ENCODE assay signal across 23 cellular contexts in genomic region chr12:2384029-2384386, GRCh38.
DNase-seq lines count a peak whose midpoint lies in the region; ATAC-seq, FAIRE-seq and TF ChIP-seq lines count a peak whose summit lies in the region.
"Had no signal": no experiment of that assay in that cellular context is flagged by ENCODE, and none has a peak within 500 bp of the region (broad histone marks: within the 10 kb centered on the region; RNA-seq: fewer than 3 reads in every experiment).

No MANE protein-coding gene starts in this region.

- no peaks in the 10 kb centered on the region for H3K9me3 Mint-ChIP-seq in effector memory CD8-positive, alpha-beta T cell
- H3K9me3 Mint-ChIP-seq: central memory CD8-positive, alpha-beta T cell; stimulated activated memory B cell treated with anti-CD40 and anti-IgM and Interleukin-4, amounts not matched to agents 10 μg/mL and 1 μg/mL and 100 μg/mL, for 72 hours had no signal

- peaks cover 3% of the 10 kb centered on the region for H3K36me3 Mint-ChIP-seq in effector memory CD8-positive, alpha-beta T cell (ENCODE audit: insufficient read depth)
- H3K36me3 Mint-ChIP-seq: stimulated activated memory B cell treated with anti-CD40 and anti-IgM and Interleukin-4, amounts not matched to agents 10 μg/mL and 1 μg/mL and 100 μg/mL, for 72 hours had no signal

- no peaks in the 10 kb centered on the region for H3K79me2 ChIP-seq in hepatocyte

- 89% methylated on average over 6 of the region's 6 CpGs for WGBS in hepatocyte (ENCODE audit: low lambda C conversion rate, missing lambda C conversion rate)

- no peaks in the 10 kb centered on the region for H3K4me1 Mint-ChIP-seq in effector memory CD8-positive, alpha-beta T cell (ENCODE audit: low read depth in 2 of 2)
- H3K4me1 Mint-ChIP-seq: central memory CD8-positive, alpha-beta T cell had no signal

- no peak for TF ChIP-seq CTCF in WERI-Rb-1 (IDR thresholded peaks at IDR 0.05; ENCODE audit: low read depth, low read length)
- TF ChIP-seq CTCF in hepatocyte (IDR thresholded peaks at IDR 0.05; ENCODE audit: poor library complexity) = no peak

- H3K27ac Mint-ChIP-seq in effector memory CD8-positive, alpha-beta T cell = no peak overlapping the region
- H3K27ac Mint-ChIP-seq: stimulated activated memory B cell treated with anti-CD40 and anti-IgM and Interleukin-4, amounts not matched to agents 10 μg/mL and 1 μg/mL and 100 μg/mL, for 72 hours had no signal

- no peak overlapping the region for H3K4me2 ChIP-seq in hepatocyte

- H3K4me1 ChIP-seq in hepatocyte (ENCODE audit: insufficient read depth) = peaks cover 19% of the 10 kb centered on the region
- H3K4me1 ChIP-seq in rectal smooth muscle tissue (ENCODE audit: control insufficient read depth, insufficient read depth, low read length) = peaks cover 47% of the 10 kb centered on the region

- no peak overlapping the region for H3K4me3 ChIP-seq in WERI-Rb-1 (ENCODE audit: low read depth, low read length)
- H3K4me3 ChIP-seq in hepatocyte = no peak overlapping the region
- no peak overlapping the region for H3K4me3 ChIP-seq in rectal smooth muscle tissue (ENCODE audit: low read length)
- H3K4me3 ChIP-seq: SK-N-MC had no signal

- no peak overlapping the region for H2AFZ ChIP-seq in hepatocyte

- H3K27me3 ChIP-seq in WERI-Rb-1 (ENCODE audit: insufficient read depth, low read depth, severe bottlenecking) (no peaks in the 10 kb centered on the region), hepatocyte (no peaks in the 10 kb centered on the region), rectal smooth muscle tissue (ENCODE audit: control insufficient read depth, insufficient read depth, low read length) (no peaks in the 10 kb centered on the region)
- H3K27me3 ChIP-seq: ovary, tibial nerve had no signal

- no peaks in the 10 kb centered on the region for H4K20me1 ChIP-seq in hepatocyte (ENCODE audit: insufficient read depth, poor library complexity, severe bottlenecking)

- no peak for DNase-seq in HTR-8/SVneo (ENCODE audit: insufficient read length, low spot score)
- DNase-seq in WERI-Rb-1 = no peak
- no peak for DNase-seq in hepatocyte (ENCODE audit: low spot score)
- DNase-seq in effector memory CD8-positive, alpha-beta T cell = no peak
- no peak for DNase-seq in SKM-1 treated with dmso at 0.1 percent for 144 hours (lab: John Stamatoyannopoulos, UW; ENCODE audit: unreplicated experiment)
- no peak for DNase-seq in DMS153 treated with DMSO at 0.1 percent for 48 hours (lab: John Stamatoyannopoulos, UW; ENCODE audit: unreplicated experiment)
- DNase-seq: activated CD4-positive, alpha-beta T cell treated with anti-CD3 and anti-CD28 coated beads, Interleukin-2, amount 50 U/mL, for 4 hours; activated naive CD4-positive, alpha-beta T cell; GF-D8; MM.1S; NCI-H146; NCI-H2227 treated with DMSO at 0.1 percent for 48 hours; NCI-H774 had no signal

- peak; percentile 36 for FAIRE-seq in HTR-8/SVneo (lab: Jason Lieb, UNC)
- FAIRE-seq: GM19239, H54 had no signal

- no peaks in the 10 kb centered on the region for H3K9me2 ChIP-seq in hepatocyte (replicated peaks; ENCODE audit: insufficient read depth)

- no peaks in the 10 kb centered on the region for H3K36me3 ChIP-seq in WERI-Rb-1
- no peaks in the 10 kb centered on the region for H3K36me3 ChIP-seq in hepatocyte (replicated peaks; ENCODE audit: insufficient read depth, low read depth)
- H3K36me3 ChIP-seq in rectal smooth muscle tissue (ENCODE audit: control insufficient read depth, insufficient read depth, low read length) = no peaks in the 10 kb centered on the region
- H3K36me3 ChIP-seq: ovary, tibial nerve had no signal

- peaks cover 10 to 12% of the 10 kb centered on the region in 2 donors for H3K27me3 Mint-ChIP-seq in effector memory CD8-positive, alpha-beta T cell

- H3K9ac ChIP-seq in rectal smooth muscle tissue (ENCODE audit: low read length) = no peak overlapping the region

- no peak for ATAC-seq in effector memory CD8-positive, alpha-beta T cell (replicated peaks)
- no peak for ATAC-seq in HG03378 (IDR thresholded peaks at IDR 0.05; ENCODE audit: unreplicated experiment)
- ATAC-seq: Panc1; stimulated activated memory B cell treated with anti-CD40 and anti-IgM and Interleukin-4, amounts not matched to agents 10 μg/mL and 1 μg/mL and 100 μg/mL, for 72 hours had no signal

- H3K27ac ChIP-seq in WERI-Rb-1 (peak overlapping the region; percentile 23), hepatocyte (peak overlapping the region; percentile 78), rectal smooth muscle tissue (ENCODE audit: low read depth, low read length) (peak overlapping the region; percentile 88)
- H3K27ac ChIP-seq: ovary, SK-N-MC had no signal

- no peaks in the 10 kb centered on the region for H3K9me3 ChIP-seq in WERI-Rb-1 (ENCODE audit: severe bottlenecking)
- H3K9me3 ChIP-seq in hepatocyte (ENCODE audit: low read depth) = no peaks in the 10 kb centered on the region
- H3K9me3 ChIP-seq: ovary, tibial nerve had no signal

- H3K4me3 Mint-ChIP-seq in effector memory CD8-positive, alpha-beta T cell = no peak overlapping the region
- H3K4me3 Mint-ChIP-seq: central memory CD8-positive, alpha-beta T cell; stimulated activated memory B cell treated with anti-CD40 and anti-IgM and Interleukin-4, amounts not matched to agents 10 μg/mL and 1 μg/mL and 100 μg/mL, for 72 hours had no signal

Comparison
In these comparisons a context has a peak if more than half of its experiments do, and no peak if none do; other contexts are left out.
1. H3K27ac ChIP-seq: peak in every context shown above with its lines; median percentile 88 in rectal smooth muscle tissue; 78 in hepatocyte; 23 in WERI-Rb-1.